ENCODE assay signal across 15 cellular contexts in the genomic region with DNA sequence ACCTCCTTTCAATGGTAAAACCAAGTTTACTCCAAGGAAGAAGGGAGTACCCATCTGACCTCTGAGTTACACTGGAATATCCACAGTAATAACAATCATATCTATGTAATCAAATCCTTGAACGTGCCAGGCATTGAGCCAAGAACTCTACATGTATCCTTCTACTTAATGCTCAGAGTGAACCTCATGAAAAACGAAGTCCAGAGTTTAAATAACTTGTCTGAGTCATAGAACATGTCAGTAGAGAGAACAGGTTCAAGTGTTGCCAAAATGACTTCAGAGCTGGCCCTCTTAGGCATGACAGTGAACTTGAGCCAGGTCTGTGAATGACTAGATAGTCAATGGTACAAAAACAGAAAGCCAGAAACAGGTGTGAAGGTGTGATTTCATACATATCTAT.
DNase-seq lines count a peak whose midpoint lies in the region; ATAC-seq and TF ChIP-seq lines count a peak whose summit lies in the region.
"Had no signal": no experiment of that assay in that cellular context is flagged by ENCODE, and none has a peak within 500 bp of the region (broad histone marks: within the 10 kb centered on the region; RNA-seq: fewer than 3 reads in every experiment).

No MANE protein-coding gene starts in this region.

- TF ChIP-seq CTCF in osteocyte (IDR thresholded peaks at IDR 0.05), result no peak

- H3K27ac Mint-ChIP-seq in osteocyte (ENCODE audit: unreplicated experiment), result no peak overlapping the region
- H3K27ac Mint-ChIP-seq in stimulated activated naive B cell treated with anti-CD40 and anti-IgM and Interleukin-4, amounts not matched to agents 10 μg/mL and 1 μg/mL and 100 μg/mL, for 72 hours, result no peak overlapping the region
- H3K27ac Mint-ChIP-seq: activated naive CD4-positive, alpha-beta T cell treated with anti-CD3 and anti-CD28 coated beads, Interleukin-2, amount 50 U/mL, for 24 hours had no signal

- peaks cover 22% of the 10 kb centered on the region for H3K9me3 Mint-ChIP-seq in osteocyte (ENCODE audit: unreplicated experiment)
- peaks cover 7 to 13% of the 10 kb centered on the region in 2 donors for H3K9me3 Mint-ChIP-seq in stimulated activated naive B cell treated with anti-CD40 and anti-IgM and Interleukin-4, amounts not matched to agents 10 μg/mL and 1 μg/mL and 100 μg/mL, for 72 hours

- no peak for ATAC-seq in stimulated activated naive B cell treated with anti-CD40 and anti-IgM and Interleukin-4, amounts not matched to agents 10 μg/mL and 1 μg/mL and 100 μg/mL, for 72 hours (replicated peaks)
- ATAC-seq in HG03095 (IDR thresholded peaks at IDR 0.05; ENCODE audit: unreplicated experiment), result no peak

- no peaks in the 10 kb centered on the region for H3K36me3 Mint-ChIP-seq in osteocyte (ENCODE audit: unreplicated experiment)
- peaks cover 0 to 4% of the 10 kb centered on the region in 2 donors for H3K36me3 Mint-ChIP-seq in stimulated activated naive B cell treated with anti-CD40 and anti-IgM and Interleukin-4, amounts not matched to agents 10 μg/mL and 1 μg/mL and 100 μg/mL, for 72 hours
- H3K36me3 Mint-ChIP-seq: activated naive CD4-positive, alpha-beta T cell treated with anti-CD3 and anti-CD28 coated beads, Interleukin-2, amount 50 U/mL, for 24 hours had no signal

- no peak overlapping the region for H3K4me3 Mint-ChIP-seq in osteocyte (ENCODE audit: unreplicated experiment)
- H3K4me3 Mint-ChIP-seq in stimulated activated naive B cell treated with anti-CD40 and anti-IgM and Interleukin-4, amounts not matched to agents 10 μg/mL and 1 μg/mL and 100 μg/mL, for 72 hours, result no peak overlapping the region
- H3K4me3 Mint-ChIP-seq: activated naive CD4-positive, alpha-beta T cell treated with anti-CD3 and anti-CD28 coated beads, Interleukin-2, amount 50 U/mL, for 24 hours had no signal

- peak; percentile 59 for DNase-seq in EL
- peak; percentile 21 for DNase-seq in NCI-H1105 treated with DMSO at 0.1 percent for 48 hours (lab: John Stamatoyannopoulos, UW)
- DNase-seq in dermis blood vessel endothelial cell, result peak; percentile 37
- DNase-seq in osteocyte (ENCODE audit: extremely low spot score, unreplicated experiment), result peak; percentile 1
- DNase-seq in stimulated activated naive B cell treated with anti-CD40 and anti-IgM and Interleukin-4, amounts not matched to agents 10 μg/mL and 1 μg/mL and 100 μg/mL, for 72 hours, result no peak
- no peak for DNase-seq in activated CD4-positive, alpha-beta T cell treated with anti-CD3 and anti-CD28 coated beads for 1 hour
- DNase-seq: Caco-2; effector CD4-positive, alpha-beta T cell; midbrain; NCI-H187; OCI-M1; right cardiac atrium; T-helper 9 cell had no signal

- H3K4me1 Mint-ChIP-seq in osteocyte (ENCODE audit: unreplicated experiment), result peaks cover 5% of the 10 kb centered on the region
- H3K4me1 Mint-ChIP-seq in stimulated activated naive B cell treated with anti-CD40 and anti-IgM and Interleukin-4, amounts not matched to agents 10 μg/mL and 1 μg/mL and 100 μg/mL, for 72 hours, result peaks cover 0 to 3% of the 10 kb centered on the region in 2 donors
- H3K4me1 Mint-ChIP-seq: activated naive CD4-positive, alpha-beta T cell treated with anti-CD3 and anti-CD28 coated beads, Interleukin-2, amount 50 U/mL, for 24 hours had no signal

- H3K27me3 Mint-ChIP-seq in osteocyte (ENCODE audit: unreplicated experiment), result peaks cover 60% of the 10 kb centered on the region
- H3K27me3 Mint-ChIP-seq in stimulated activated naive B cell treated with anti-CD40 and anti-IgM and Interleukin-4, amounts not matched to agents 10 μg/mL and 1 μg/mL and 100 μg/mL, for 72 hours, result peaks cover 31 to 33% of the 10 kb centered on the region in 2 donors

Comparison
In these comparisons a context has a peak if more than half of its experiments do, and no peak if none do; other contexts are left out.
1. DNase-seq: peak in EL (single experiment), NCI-H1105 treated with DMSO at 0.1 percent for 48 hours (single experiment), dermis blood vessel endothelial cell (single experiment) and osteocyte (single experiment); none in stimulated activated naive B cell treated with anti-CD40 and anti-IgM and Interleukin-4, amounts not matched to agents 10 μg/mL and 1 μg/mL and 100 μg/mL, for 72 hours (single experiment) and activated CD4-positive, alpha-beta T cell treated with anti-CD3 and anti-CD28 coated beads for 1 hour (single experiment).